23 cellular contexts compared by ENCODE assay signal in the genomic region with DNA sequence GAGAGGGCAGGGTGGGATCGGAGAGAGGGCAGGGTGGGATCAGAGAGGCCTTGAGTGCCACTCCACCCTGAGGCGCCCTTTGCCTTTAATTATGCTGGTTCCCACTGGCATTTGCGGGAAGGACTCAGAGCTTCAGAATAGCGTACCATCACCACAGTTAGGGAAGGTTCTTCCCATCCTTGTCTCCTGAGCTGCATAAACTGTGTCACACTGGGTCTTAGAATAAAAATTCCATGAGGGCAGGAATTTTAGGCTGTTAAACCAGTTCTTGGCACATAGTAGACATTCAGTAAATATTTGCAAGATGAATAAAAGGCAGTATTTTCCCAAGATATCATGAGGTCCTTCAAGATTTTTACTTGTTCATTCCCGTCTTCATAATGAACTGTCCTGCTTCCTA.
"Had no signal": no experiment of that assay in that cellular context is flagged by ENCODE, and none has a peak within 500 bp of the region (broad histone marks: within the 10 kb centered on the region; RNA-seq: fewer than 3 reads in every experiment).

No MANE protein-coding gene starts in this region.

- H3K27me3 ChIP-seq: colonic mucosa, heart left ventricle, pancreas, transverse colon had no signal

- H3K4me1 ChIP-seq: colonic mucosa, pancreas, transverse colon had no signal

- FAIRE-seq: endothelial cell of umbilical vein, frontal cortex, pancreas, urothelium cell line had no signal

- H3K9me3 Mint-ChIP-seq: natural killer cell treated with Interleukin-12 subunit alpha and Interleukin-12 subunit beta and Interleukin-15 and Interleukin-18, amount 100 ng/mL, for 72 hours; stimulated activated naive B cell treated with anti-CD40 and anti-IgM and Interleukin-4, amounts not matched to agents 10 μg/mL and 1 μg/mL and 100 μg/mL, for 72 hours; stimulated activated naive CD8-positive, alpha-beta T cell treated with anti-CD3 and anti-CD28 coated beads, Interleukin-15, amount 100 ng/mL, for 72 hours had no signal

- H3K27me3 Mint-ChIP-seq: natural killer cell treated with Interleukin-12 subunit alpha and Interleukin-12 subunit beta and Interleukin-15 and Interleukin-18, amount 100 ng/mL, for 72 hours; progenitor cell of endocrine pancreas; stimulated activated naive B cell treated with anti-CD40 and anti-IgM and Interleukin-4, amounts not matched to agents 10 μg/mL and 1 μg/mL and 100 μg/mL, for 72 hours; stimulated activated naive CD8-positive, alpha-beta T cell treated with anti-CD3 and anti-CD28 coated beads, Interleukin-15, amount 100 ng/mL, for 72 hours had no signal

- H3K4me3 ChIP-seq: colonic mucosa, heart left ventricle, lung, pancreas, smooth muscle cell, thoracic aorta, transverse colon had no signal

- ATAC-seq: heart left ventricle; left colon; left ventricle myocardium superior; natural killer cell treated with Interleukin-12 subunit alpha and Interleukin-12 subunit beta and Interleukin-15 and Interleukin-18, amount 100 ng/mL, for 72 hours; pancreas; right cardiac atrium; stimulated activated naive B cell treated with anti-CD40 and anti-IgM and Interleukin-4, amounts not matched to agents 10 μg/mL and 1 μg/mL and 100 μg/mL, for 72 hours; stimulated activated naive CD8-positive, alpha-beta T cell treated with anti-CD3 and anti-CD28 coated beads, Interleukin-15, amount 100 ng/mL, for 72 hours had no signal

- H3K4me2 ChIP-seq: smooth muscle cell had no signal

- H3K4me3 Mint-ChIP-seq: natural killer cell treated with Interleukin-12 subunit alpha and Interleukin-12 subunit beta and Interleukin-15 and Interleukin-18, amount 100 ng/mL, for 72 hours; stimulated activated naive B cell treated with anti-CD40 and anti-IgM and Interleukin-4, amounts not matched to agents 10 μg/mL and 1 μg/mL and 100 μg/mL, for 72 hours; stimulated activated naive CD8-positive, alpha-beta T cell treated with anti-CD3 and anti-CD28 coated beads, Interleukin-15, amount 100 ng/mL, for 72 hours had no signal

- H3K9me3 ChIP-seq: colonic mucosa, heart left ventricle, pancreas, thoracic aorta, transverse colon had no signal

- H3K27ac Mint-ChIP-seq: natural killer cell treated with Interleukin-12 subunit alpha and Interleukin-12 subunit beta and Interleukin-15 and Interleukin-18, amount 100 ng/mL, for 72 hours; progenitor cell of endocrine pancreas had no signal

- DNase-seq: colonic mucosa; dermis blood vessel endothelial cell; heart left ventricle; hippocampal formation; left colon; left ventricle myocardium superior; mesenchymal stem cell; midbrain; occipital lobe; pancreas; right cardiac atrium; stimulated activated CD4-positive, alpha-beta T cell treated with anti-CD3 and anti-CD28 coated beads, Interleukin-4, amount 100 ng/mL, for 1 hour; stimulated activated naive B cell treated with anti-CD40 and anti-IgM and Interleukin-4, amounts not matched to agents 10 μg/mL and 1 μg/mL and 100 μg/mL, for 72 hours; stimulated activated naive CD8-positive, alpha-beta T cell treated with anti-CD3 and anti-CD28 coated beads, Interleukin-15, amount 100 ng/mL, for 72 hours; transverse colon had no signal

- H3K27ac ChIP-seq: colonic mucosa, heart left ventricle, pancreas, thoracic aorta, transverse colon had no signal

- H3K4me1 Mint-ChIP-seq: stimulated activated naive CD8-positive, alpha-beta T cell treated with anti-CD3 and anti-CD28 coated beads, Interleukin-15, amount 100 ng/mL, for 72 hours had no signal
